1 cellular context compared by ENCODE assay signal in the genomic region with DNA sequence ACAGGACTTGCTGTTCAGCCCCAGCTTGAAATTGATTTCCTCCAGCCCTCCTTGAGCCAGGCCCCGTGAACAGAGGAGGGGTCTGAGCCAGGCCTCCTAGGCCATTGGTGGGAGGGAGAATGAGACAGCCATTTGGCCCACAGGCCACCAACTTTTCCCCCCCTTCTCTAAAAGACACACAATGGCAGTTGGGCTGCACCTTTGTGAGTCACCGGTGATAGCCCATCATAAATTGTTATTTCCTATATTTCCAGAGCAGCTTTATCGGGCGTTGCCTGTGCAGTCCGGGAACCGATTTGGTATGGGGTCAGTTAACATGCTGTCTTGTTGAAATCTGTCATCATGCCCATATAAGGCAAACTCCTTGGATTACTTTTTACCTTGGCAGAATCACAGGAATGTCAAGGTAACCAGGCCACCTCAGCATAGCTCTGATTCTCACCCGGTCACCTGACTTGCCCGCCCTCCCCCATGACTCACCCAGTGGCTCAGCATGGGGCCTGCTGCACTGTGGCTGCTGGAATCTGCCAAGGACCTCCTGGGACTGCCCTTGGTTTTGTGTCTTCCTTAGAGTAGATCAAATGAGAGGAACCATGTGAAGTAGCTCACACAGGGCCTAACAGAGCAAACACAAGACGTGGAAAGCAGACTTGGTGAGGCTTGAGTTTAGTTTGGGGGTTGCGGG.
TF ChIP-seq lines count a peak whose summit lies in the region.

No MANE protein-coding gene starts in this region.

TF ChIP-seq in K562, 482 proteins besides CTCF, POLR2A, EP300 and RAD21 (continued from another document and continues in another):
- TF ChIP-seq, protein P1, sequence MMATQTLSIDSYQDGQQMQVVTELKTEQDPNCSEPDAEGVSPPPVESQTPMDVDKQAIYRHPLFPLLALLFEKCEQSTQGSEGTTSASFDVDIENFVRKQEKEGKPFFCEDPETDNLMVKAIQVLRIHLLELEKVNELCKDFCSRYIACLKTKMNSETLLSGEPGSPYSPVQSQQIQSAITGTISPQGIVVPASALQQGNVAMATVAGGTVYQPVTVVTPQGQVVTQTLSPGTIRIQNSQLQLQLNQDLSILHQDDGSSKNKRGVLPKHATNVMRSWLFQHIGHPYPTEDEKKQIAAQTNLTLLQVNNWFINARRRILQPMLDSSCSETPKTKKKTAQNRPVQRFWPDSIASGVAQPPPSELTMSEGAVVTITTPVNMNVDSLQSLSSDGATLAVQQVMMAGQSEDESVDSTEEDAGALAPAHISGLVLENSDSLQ (IDR thresholded peaks at IDR 0.05), result 0 out of 2 replicates have a peak, but pooled peaks have one; percentile 31
- TF ChIP-seq PTRF (tag; IDR thresholded peaks at IDR 0.05) (no peak), CCAR2 (IDR thresholded peaks at IDR 0.05; ENCODE audit: low read depth, low read length) (no peak), CBX8 (IDR thresholded peaks at IDR 0.05; ENCODE audit: borderline replicate concordance, extremely low read depth, low read depth, low read length, poor library complexity, severe bottlenecking) (no peak), LCOR (CRISPR knock-in tag; IDR thresholded peaks at IDR 0.05) (peak; percentile 66; the same call in 1 of the 2 replicates), KLF6 (CRISPR knock-in tag; IDR thresholded peaks at IDR 0.05; ENCODE audit: borderline replicate concordance) (no peak), DNMT1 (IDR thresholded peaks at IDR 0.05) (no peak), NR3C1 (CRISPR knock-in tag; IDR thresholded peaks at IDR 0.05) (no peak), JUND (IDR thresholded peaks at IDR 0.05; ENCODE audit: borderline replicate concordance, low read depth, low read length) (peak; percentile 94), JUND (tag; IDR thresholded peaks at IDR 0.05; ENCODE audit: borderline replicate concordance, low read depth, low read length) (peak; percentile 94; the same call in 2 of the 3 replicates), TAF9B (IDR thresholded peaks at IDR 0.05; ENCODE audit: partially characterized antibody) (no peak), JUN (IDR thresholded peaks at IDR 0.05; ENCODE audit: borderline replicate concordance, low read depth, low read length) (peak; percentile 83), JUN (CRISPR knock-in tag; IDR thresholded peaks at IDR 0.05; ENCODE audit: borderline replicate concordance) (peak; percentile 31; the same call in 1 of the 2 replicates), FOXK1 (CRISPR knock-in tag; IDR thresholded peaks at IDR 0.05; ENCODE audit: borderline replicate concordance) (no peak), ZNF217 (CRISPR knock-in tag; IDR thresholded peaks at IDR 0.05) (no peak), RBM34 (IDR thresholded peaks at IDR 0.05; ENCODE audit: borderline replicate concordance, insufficient read depth, low read length) (no peak), ZNF764 (CRISPR knock-in tag; IDR thresholded peaks at IDR 0.05; ENCODE audit: low read depth) (no peak), SRSF7 (optimal IDR thresholded peaks at IDR 0.05; ENCODE audit: low read depth, low read length) (no peak), MCM2 (IDR thresholded peaks at IDR 0.05; ENCODE audit: low read depth) (no peak), MBD2 (IDR thresholded peaks at IDR 0.05; ENCODE audit: borderline replicate concordance, low read depth) (no peak), GABPB2 (CRISPR knock-in tag; conservative IDR thresholded peaks at IDR 0.05) (no peak), SIN3A (IDR thresholded peaks at IDR 0.05; ENCODE audit: borderline replicate concordance in 2 of 2, control insufficient read depth in 1 of 2, low read depth in 2 of 2, low read length in 2 of 2) (no peak), ILK (tag; IDR thresholded peaks at IDR 0.05; ENCODE audit: borderline replicate concordance, low read depth) (no peak), TCF3 (CRISPR knock-in tag; IDR thresholded peaks at IDR 0.05) (peak; percentile 61), HLTF (IDR thresholded peaks at IDR 0.05) (no peak), PRPF4 (IDR thresholded peaks at IDR 0.05; ENCODE audit: insufficient read depth, low read depth, low read length, poor library complexity, severe bottlenecking) (no peak), ZNF696 (CRISPR knock-in tag; conservative IDR thresholded peaks at IDR 0.05) (no peak), CXXC5 (CRISPR knock-in tag; IDR thresholded peaks at IDR 0.05) (peak; percentile 10; the same call in 1 of the 2 replicates), SMARCA4 (IDR thresholded peaks at IDR 0.05) (peak; percentile 69; the same call in 1 of the 2 replicates), ZNF282 (CRISPR knock-in tag; IDR thresholded peaks at IDR 0.05) (no peak), CREB1 (IDR thresholded peaks at IDR 0.05) (peak; percentile 18; the same call in 1 of the 2 replicates), CREB1 (CRISPR knock-in tag; IDR thresholded peaks at IDR 0.05) (no peak), NFE2 (IDR thresholded peaks at IDR 0.05; ENCODE audit: low read depth) (peak; percentile 53), GATAD2A (IDR thresholded peaks at IDR 0.05) (no peak), BHLHE40 (IDR thresholded peaks at IDR 0.05; ENCODE audit: low read length) (peak; percentile 91), ETV6 (IDR thresholded peaks at IDR 0.05; ENCODE audit: borderline replicate concordance in 1 of 2, low read depth in 2 of 2, low read length in 1 of 2) (peak in 1 of 2 experiments; percentile 32; a peak in 1 of 4 replicates), ETV6 (CRISPR knock-in tag; IDR thresholded peaks at IDR 0.05; ENCODE audit: borderline replicate concordance) (no peak), HDAC1 (IDR thresholded peaks at IDR 0.05) (peak in 1 of 2 experiments; percentile 62; a peak in 1 of 4 replicates), ZNF316 (IDR thresholded peaks at IDR 0.05) (no peak), FOSL1 (tag; conservative IDR thresholded peaks at IDR 0.05) (peak; percentile 96), MED1 (CRISPR knock-in tag; IDR thresholded peaks at IDR 0.05; ENCODE audit: borderline replicate concordance) (no peak), ZNF354B (CRISPR knock-in tag; IDR thresholded peaks at IDR 0.05) (no peak), RFX7 (CRISPR knock-in tag; IDR thresholded peaks at IDR 0.05) (no peak), RAD51 (IDR thresholded peaks at IDR 0.05; ENCODE audit: borderline replicate concordance, low read depth) (peak; percentile 89), ZNF133 (CRISPR knock-in tag; IDR thresholded peaks at IDR 0.05) (no peak)
- TF ChIP-seq, protein P2, sequence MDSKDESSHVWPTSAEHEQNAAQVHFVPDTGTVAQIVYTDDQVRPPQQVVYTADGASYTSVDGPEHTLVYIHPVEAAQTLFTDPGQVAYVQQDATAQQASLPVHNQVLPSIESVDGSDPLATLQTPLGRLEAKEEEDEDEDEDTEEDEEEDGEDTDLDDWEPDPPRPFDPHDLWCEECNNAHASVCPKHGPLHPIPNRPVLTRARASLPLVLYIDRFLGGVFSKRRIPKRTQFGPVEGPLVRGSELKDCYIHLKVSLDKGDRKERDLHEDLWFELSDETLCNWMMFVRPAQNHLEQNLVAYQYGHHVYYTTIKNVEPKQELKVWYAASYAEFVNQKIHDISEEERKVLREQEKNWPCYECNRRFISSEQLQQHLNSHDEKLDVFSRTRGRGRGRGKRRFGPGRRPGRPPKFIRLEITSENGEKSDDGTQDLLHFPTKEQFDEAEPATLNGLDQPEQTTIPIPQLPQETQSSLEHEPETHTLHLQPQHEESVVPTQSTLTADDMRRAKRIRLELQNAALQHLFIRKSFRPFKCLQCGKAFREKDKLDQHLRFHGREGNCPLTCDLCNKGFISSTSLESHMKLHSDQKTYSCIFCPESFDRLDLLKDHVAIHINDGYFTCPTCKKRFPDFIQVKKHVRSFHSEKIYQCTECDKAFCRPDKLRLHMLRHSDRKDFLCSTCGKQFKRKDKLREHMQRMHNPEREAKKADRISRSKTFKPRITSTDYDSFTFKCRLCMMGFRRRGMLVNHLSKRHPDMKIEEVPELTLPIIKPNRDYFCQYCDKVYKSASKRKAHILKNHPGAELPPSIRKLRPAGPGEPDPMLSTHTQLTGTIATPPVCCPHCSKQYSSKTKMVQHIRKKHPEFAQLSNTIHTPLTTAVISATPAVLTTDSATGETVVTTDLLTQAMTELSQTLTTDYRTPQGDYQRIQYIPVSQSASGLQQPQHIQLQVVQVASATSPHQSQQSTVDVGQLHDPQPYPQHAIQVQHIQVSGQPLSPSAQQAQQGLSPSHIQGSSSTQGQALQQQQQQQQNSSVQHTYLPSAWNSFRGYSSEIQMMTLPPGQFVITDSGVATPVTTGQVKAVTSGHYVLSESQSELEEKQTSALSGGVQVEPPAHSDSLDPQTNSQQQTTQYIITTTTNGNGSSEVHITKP (IDR thresholded peaks at IDR 0.05; ENCODE audit: partially characterized antibody), result no peak
- TF ChIP-seq, protein P3, sequence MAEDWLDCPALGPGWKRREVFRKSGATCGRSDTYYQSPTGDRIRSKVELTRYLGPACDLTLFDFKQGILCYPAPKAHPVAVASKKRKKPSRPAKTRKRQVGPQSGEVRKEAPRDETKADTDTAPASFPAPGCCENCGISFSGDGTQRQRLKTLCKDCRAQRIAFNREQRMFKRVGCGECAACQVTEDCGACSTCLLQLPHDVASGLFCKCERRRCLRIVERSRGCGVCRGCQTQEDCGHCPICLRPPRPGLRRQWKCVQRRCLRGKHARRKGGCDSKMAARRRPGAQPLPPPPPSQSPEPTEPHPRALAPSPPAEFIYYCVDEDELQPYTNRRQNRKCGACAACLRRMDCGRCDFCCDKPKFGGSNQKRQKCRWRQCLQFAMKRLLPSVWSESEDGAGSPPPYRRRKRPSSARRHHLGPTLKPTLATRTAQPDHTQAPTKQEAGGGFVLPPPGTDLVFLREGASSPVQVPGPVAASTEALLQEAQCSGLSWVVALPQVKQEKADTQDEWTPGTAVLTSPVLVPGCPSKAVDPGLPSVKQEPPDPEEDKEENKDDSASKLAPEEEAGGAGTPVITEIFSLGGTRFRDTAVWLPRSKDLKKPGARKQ (CRISPR knock-in tag; IDR thresholded peaks at IDR 0.05), result no peak
- TF ChIP-seq, protein P4, sequence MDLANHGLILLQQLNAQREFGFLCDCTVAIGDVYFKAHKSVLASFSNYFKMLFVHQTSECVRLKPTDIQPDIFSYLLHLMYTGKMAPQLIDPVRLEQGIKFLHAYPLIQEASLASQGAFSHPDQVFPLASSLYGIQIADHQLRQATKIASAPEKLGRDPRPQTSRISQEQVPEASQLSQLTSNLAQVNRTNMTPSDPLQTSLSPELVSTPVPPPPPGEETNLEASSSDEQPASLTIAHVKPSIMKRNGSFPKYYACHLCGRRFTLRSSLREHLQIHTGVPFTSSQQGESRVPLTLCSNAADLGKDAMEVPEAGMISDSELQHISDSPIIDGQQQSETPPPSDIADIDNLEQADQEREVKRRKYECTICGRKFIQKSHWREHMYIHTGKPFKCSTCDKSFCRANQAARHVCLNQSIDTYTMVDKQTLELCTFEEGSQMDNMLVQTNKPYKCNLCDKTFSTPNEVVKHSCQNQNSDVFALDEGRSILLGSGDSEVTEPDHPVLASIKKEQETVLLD (IDR thresholded peaks at IDR 0.05), result peak; percentile 29; the same call in 1 of the 2 replicates
- TF ChIP-seq, protein P5, sequence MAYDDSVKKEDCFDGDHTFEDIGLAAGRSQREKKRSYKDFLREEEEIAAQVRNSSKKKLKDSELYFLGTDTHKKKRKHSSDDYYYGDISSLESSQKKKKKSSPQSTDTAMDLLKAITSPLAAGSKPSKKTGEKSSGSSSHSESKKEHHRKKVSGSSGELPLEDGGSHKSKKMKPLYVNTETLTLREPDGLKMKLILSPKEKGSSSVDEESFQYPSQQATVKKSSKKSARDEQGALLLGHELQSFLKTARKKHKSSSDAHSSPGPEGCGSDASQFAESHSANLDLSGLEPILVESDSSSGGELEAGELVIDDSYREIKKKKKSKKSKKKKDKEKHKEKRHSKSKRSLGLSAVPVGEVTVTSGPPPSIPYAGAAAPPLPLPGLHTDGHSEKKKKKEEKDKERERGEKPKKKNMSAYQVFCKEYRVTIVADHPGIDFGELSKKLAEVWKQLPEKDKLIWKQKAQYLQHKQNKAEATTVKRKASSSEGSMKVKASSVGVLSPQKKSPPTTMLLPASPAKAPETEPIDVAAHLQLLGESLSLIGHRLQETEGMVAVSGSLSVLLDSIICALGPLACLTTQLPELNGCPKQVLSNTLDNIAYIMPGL (CRISPR knock-in tag; IDR thresholded peaks at IDR 0.05), result no peak
- TF ChIP-seq, protein P6, sequence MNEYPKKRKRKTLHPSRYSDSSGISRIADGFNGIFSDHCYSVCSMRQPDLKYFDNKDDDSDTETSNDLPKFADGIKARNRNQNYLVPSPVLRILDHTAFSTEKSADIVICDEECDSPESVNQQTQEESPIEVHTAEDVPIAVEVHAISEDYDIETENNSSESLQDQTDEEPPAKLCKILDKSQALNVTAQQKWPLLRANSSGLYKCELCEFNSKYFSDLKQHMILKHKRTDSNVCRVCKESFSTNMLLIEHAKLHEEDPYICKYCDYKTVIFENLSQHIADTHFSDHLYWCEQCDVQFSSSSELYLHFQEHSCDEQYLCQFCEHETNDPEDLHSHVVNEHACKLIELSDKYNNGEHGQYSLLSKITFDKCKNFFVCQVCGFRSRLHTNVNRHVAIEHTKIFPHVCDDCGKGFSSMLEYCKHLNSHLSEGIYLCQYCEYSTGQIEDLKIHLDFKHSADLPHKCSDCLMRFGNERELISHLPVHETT (CRISPR knock-in tag; conservative IDR thresholded peaks at IDR 0.05 in 1 of 2, IDR thresholded peaks at IDR 0.05 in 1 of 2), result 0 out of 4 replicates have a peak, but pooled peaks of 1 of the 2 experiments have one; percentile 2
- TF ChIP-seq, protein P7, sequence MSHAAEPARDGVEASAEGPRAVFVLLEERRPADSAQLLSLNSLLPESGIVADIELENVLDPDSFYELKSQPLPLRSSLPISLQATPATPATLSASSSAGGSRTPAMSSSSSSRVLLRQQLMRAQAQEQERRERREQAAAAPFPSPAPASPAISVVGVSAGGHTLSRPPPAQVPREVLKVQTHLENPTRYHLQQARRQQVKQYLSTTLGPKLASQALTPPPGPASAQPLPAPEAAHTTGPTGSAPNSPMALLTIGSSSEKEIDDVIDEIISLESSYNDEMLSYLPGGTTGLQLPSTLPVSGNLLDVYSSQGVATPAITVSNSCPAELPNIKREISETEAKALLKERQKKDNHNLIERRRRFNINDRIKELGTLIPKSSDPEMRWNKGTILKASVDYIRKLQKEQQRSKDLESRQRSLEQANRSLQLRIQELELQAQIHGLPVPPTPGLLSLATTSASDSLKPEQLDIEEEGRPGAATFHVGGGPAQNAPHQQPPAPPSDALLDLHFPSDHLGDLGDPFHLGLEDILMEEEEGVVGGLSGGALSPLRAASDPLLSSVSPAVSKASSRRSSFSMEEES (CRISPR knock-in tag; IDR thresholded peaks at IDR 0.05), result peak; percentile 61
- TF ChIP-seq, protein P8, sequence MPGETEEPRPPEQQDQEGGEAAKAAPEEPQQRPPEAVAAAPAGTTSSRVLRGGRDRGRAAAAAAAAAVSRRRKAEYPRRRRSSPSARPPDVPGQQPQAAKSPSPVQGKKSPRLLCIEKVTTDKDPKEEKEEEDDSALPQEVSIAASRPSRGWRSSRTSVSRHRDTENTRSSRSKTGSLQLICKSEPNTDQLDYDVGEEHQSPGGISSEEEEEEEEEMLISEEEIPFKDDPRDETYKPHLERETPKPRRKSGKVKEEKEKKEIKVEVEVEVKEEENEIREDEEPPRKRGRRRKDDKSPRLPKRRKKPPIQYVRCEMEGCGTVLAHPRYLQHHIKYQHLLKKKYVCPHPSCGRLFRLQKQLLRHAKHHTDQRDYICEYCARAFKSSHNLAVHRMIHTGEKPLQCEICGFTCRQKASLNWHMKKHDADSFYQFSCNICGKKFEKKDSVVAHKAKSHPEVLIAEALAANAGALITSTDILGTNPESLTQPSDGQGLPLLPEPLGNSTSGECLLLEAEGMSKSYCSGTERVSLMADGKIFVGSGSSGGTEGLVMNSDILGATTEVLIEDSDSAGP (CRISPR knock-in tag; IDR thresholded peaks at IDR 0.05), result no peak
